In the genomic region with DNA sequence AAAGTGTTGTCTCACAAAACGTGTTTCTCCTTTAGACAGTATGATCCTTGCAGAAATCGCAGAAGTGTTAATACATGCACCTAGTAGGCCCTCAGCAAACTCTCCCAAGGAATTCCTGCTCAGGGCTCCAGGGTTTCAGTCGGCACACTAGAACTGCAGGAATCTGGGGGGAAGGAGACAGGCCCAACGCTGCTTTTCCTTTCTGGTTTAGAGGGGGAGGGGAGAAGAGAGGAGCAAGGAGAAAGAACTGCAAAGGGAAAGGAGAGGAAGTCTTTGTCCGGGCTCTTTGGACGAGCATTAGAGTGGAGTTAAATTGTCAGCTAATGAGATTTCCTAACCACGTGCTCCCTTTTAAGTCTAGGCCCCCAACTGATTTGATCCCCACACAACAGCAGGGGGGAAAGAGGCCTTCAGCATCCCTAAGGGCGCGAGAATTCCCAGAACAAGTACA, we compare ENCODE assay signal across 1 cellular context.
TF ChIP-seq lines count a peak whose summit lies in the region.

No MANE protein-coding gene starts in this region.

TF ChIP-seq in HEK293, 187 proteins besides CTCF, POLR2A, EP300 and RAD21 (continued from another document):
- TF ChIP-seq, protein P1, sequence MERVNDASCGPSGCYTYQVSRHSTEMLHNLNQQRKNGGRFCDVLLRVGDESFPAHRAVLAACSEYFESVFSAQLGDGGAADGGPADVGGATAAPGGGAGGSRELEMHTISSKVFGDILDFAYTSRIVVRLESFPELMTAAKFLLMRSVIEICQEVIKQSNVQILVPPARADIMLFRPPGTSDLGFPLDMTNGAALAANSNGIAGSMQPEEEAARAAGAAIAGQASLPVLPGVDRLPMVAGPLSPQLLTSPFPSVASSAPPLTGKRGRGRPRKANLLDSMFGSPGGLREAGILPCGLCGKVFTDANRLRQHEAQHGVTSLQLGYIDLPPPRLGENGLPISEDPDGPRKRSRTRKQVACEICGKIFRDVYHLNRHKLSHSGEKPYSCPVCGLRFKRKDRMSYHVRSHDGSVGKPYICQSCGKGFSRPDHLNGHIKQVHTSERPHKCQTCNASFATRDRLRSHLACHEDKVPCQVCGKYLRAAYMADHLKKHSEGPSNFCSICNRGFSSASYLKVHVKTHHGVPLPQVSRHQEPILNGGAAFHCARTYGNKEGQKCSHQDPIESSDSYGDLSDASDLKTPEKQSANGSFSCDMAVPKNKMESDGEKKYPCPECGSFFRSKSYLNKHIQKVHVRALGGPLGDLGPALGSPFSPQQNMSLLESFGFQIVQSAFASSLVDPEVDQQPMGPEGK (tag by site-specific recombination; IDR thresholded peaks at IDR 0.05) = no peak
- TF ChIP-seq KLF10 (tag by site-specific recombination; IDR thresholded peaks at IDR 0.05) (0 out of 2 replicates have a peak, but pooled peaks have one; percentile 6), ZNF658 (tag by site-specific recombination; IDR thresholded peaks at IDR 0.05) (no peak), ZNF391 (tag by site-specific recombination; IDR thresholded peaks at IDR 0.05; ENCODE audit: borderline replicate concordance, low read depth) (no peak), TRIM28 (IDR thresholded peaks at IDR 0.05; ENCODE audit: borderline replicate concordance, low read length) (0 out of 2 replicates have a peak, but pooled peaks have one; percentile 43)
- TF ChIP-seq, protein P2, sequence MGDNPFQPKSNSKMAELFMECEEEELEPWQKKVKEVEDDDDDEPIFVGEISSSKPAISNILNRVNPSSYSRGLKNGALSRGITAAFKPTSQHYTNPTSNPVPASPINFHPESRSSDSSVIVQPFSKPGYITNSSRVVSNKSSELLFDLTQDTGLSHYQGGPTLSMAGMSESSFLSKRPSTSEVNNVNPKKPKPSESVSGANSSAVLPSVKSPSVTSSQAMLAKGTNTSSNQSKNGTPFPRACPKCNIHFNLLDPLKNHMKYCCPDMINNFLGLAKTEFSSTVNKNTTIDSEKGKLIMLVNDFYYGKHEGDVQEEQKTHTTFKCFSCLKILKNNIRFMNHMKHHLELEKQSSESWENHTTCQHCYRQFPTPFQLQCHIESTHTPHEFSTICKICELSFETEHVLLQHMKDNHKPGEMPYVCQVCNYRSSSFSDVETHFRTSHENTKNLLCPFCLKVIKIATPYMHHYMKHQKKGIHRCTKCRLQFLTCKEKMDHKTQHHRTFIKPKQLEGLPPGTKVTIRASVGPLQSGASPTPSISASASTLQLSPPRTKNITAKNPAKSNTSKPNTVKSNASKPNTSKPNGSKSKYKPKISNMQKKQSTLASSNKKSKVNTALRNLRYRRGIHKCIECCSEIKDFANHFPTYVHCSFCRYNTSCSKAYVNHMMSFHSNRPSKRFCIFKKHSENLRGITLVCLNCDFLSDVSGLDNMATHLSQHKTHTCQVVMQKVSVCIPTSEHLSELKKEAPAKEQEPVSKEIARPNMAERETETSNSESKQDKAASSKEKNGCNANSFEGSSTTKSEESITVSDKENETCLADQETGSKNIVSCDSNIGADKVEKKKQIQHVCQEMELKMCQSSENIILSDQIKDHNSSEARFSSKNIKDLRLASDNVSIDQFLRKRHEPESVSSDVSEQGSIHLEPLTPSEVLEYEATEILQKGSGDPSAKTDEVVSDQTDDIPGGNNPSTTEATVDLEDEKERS (tag by site-specific recombination; IDR thresholded peaks at IDR 0.05) = no peak
